ENCODE assay signal across 17 cellular contexts in the genomic region with DNA sequence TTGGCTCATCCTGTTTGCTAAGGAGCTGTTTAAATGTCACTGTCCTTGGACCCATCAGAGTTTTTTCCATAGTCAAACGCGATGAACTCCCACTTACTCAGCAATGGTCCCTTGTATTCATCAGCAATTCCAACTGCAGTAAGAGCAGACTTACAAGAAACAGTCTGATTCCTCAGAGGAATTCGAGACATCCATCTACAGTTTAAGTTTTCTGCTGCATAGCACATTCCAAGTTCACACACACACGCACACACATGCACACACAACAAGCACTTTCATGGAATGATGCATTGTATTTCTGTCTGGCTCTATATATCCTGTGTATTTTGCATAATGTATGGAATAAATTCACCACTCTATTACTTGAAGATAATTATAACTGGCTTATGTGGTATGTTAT. TPM values are rescaled to one million over a fixed set of nuclear protein-coding genes. Genes with fewer than 3 reads are reported as not detected.
"Had no signal": no experiment of that assay in that cellular context is flagged by ENCODE, and none has a peak within 500 bp of the region (broad histone marks: within the 10 kb centered on the region; RNA-seq: fewer than 3 reads in every experiment).

No MANE protein-coding gene starts in this region.

- H3K4me3 ChIP-seq: esophagus squamous epithelium, heart left ventricle, mucosa of descending colon, right atrium auricular region, smooth muscle cell, suprapubic skin, thyroid gland had no signal

- DNase-seq: effector memory CD8-positive, alpha-beta T cell; esophagus squamous epithelium; heart left ventricle; hippocampal formation; islet precursor cell; left colon; mammary epithelial cell; mucosa of descending colon; naive thymus-derived CD8-positive, alpha-beta T cell; posterior cingulate gyrus; stimulated activated CD4-positive, alpha-beta T cell treated with anti-CD3 and anti-CD28 coated beads, Interleukin-2, amount 100 ng/mL, for 48 hours; stimulated activated naive CD4-positive, alpha-beta T cell treated with Interleukin-2 at 50 U/mL for 16 hours; thyroid gland had no signal

- H3K4me1 ChIP-seq: esophagus squamous epithelium, heart left ventricle, right atrium auricular region, suprapubic skin, thyroid gland had no signal

- H3K4me2 ChIP-seq: smooth muscle cell had no signal

- ATAC-seq: effector memory CD8-positive, alpha-beta T cell; heart left ventricle; left colon; mucosa of descending colon; naive thymus-derived CD8-positive, alpha-beta T cell had no signal

- H3K27me3 ChIP-seq: esophagus squamous epithelium, right atrium auricular region, suprapubic skin, thyroid gland had no signal

- H3K9me3 ChIP-seq: esophagus squamous epithelium, heart left ventricle, mucosa of descending colon, right atrium auricular region, suprapubic skin, thyroid gland had no signal

- H3K27ac ChIP-seq: epithelial cell of prostate, esophagus squamous epithelium, heart left ventricle, right atrium auricular region, suprapubic skin, thyroid gland had no signal

- H3K36me3 ChIP-seq: esophagus squamous epithelium, heart left ventricle, right atrium auricular region, suprapubic skin, thyroid gland had no signal

RNA-seq across cellular contexts. Expression of a gene that starts 32.7 kb away (rescaled TPM):
- total RNA-seq: naive thymus-derived CD8-positive, alpha-beta T cell had no signal
